ENCODE assay signal across 9 cellular contexts in the genomic region with DNA sequence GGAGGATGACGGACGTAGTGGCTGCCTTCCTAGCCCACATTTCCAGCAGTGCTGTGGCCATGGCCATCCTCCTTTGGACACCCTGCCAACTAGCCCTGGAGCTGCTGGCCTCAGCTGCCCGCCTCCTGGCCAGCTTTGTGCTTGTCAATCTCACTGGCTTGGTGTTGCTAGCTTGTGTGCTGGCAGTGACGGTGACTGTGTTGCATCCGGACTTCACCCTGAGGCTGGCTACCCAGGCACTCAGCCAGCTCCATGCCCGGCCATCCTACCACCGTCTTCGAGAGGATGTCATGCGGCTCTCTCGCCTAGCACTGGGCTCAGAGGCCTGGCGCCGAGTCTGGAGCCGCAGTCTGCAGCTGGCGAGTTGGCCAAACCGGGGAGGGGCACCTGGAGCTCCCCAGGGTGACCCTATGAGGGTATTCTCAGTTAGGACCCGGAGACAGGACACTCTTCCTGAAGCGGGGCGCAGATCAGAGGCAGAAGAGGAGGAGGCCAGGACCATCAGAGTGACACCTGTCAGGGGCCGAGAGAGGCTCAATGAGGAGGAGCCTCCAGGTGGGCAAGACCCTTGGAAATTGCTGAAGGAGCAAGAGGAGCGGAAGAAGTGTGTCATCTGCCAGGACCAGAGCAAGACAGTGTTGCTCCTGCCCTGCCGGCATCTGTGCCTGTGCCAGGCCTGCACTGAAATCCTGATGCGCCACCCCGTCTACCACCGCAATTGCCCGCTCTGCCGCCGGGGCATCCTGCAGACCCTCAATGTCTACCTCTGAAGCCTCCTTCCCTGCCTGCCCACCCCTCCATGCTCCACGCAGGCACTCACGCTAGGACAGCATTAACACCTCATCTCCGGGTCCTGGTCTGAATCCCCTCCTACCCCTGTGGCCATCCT. TPM values are rescaled to one million over a fixed set of nuclear protein-coding genes. Genes with fewer than 3 reads are reported as not detected.
DNase-seq lines count a peak whose midpoint lies in the region; TF ChIP-seq lines count a peak whose summit lies in the region.
"Had no signal": no experiment of that assay in that cellular context is flagged by ENCODE, and none has a peak within 500 bp of the region (broad histone marks: within the 10 kb centered on the region; RNA-seq: fewer than 3 reads in every experiment).

No MANE protein-coding gene starts in this region.

- H3K27me3 Mint-ChIP-seq in IgD-negative memory B cell (peaks cover 15% of the 10 kb centered on the region), chondrocyte (ENCODE audit: low read depth) (peaks cover under 1% of the 10 kb centered on the region)

- H3K4me1 Mint-ChIP-seq in IgD-negative memory B cell (peaks cover 8 to 23% (median 22%) of the 10 kb centered on the region in 3 donors), chondrocyte (ENCODE audit: low read depth) (peaks cover 55% of the 10 kb centered on the region)

- no peaks in the 10 kb centered on the region for H3K9me3 ChIP-seq in BE2C

- peaks cover 14% of the 10 kb centered on the region for H3K27me3 ChIP-seq in BE2C

- H3K4me3 Mint-ChIP-seq in IgD-negative memory B cell (peak overlapping the region; percentile 93 to 99 (median 95)), chondrocyte (ENCODE audit: unreplicated experiment) (peak overlapping the region; percentile 95)

- H3K4me1 ChIP-seq in BE2C = peaks cover 3% of the 10 kb centered on the region

- H3K36me3 ChIP-seq in BE2C = no peaks in the 10 kb centered on the region

- H3K36me3 Mint-ChIP-seq in IgD-negative memory B cell = peaks cover 11% of the 10 kb centered on the region
- no peaks in the 10 kb centered on the region for H3K36me3 Mint-ChIP-seq in chondrocyte (ENCODE audit: low read depth)

- H3K4me3 ChIP-seq in BE2C (ENCODE audit: low read depth, low read length) = peak overlapping the region; percentile 95

- H3K9me3 Mint-ChIP-seq in IgD-negative memory B cell = peaks cover 0 to 2% (median 0%) of the 10 kb centered on the region in 3 donors
- no peaks in the 10 kb centered on the region for H3K9me3 Mint-ChIP-seq in chondrocyte (ENCODE audit: low read depth)

- peak overlapping the region in 2 of 3 donors; percentile 72 to 96 for H3K27ac Mint-ChIP-seq in IgD-negative memory B cell
- H3K27ac Mint-ChIP-seq in chondrocyte (ENCODE audit: unreplicated experiment) = peak overlapping the region; percentile 51

- DNase-seq in BE2C = no peak
- no peak for DNase-seq in chondrocyte (ENCODE audit: low spot score)
- DNase-seq in myocyte (ENCODE audit: low read depth) = peak; percentile 88
- DNase-seq in stimulated activated CD4-positive, alpha-beta T cell treated with anti-CD3 and anti-CD28 coated beads, Interleukin-12 subunit alpha, Interleukin-12 subunit beta, amount 100 ng/mL, for 4 hours = no peak
- DNase-seq in SIG-M5 (lab: John Stamatoyannopoulos, UW) = no peak
- DNase-seq in effector CD4-positive, alpha-beta T cell = no peak
- no peak for DNase-seq in iPS-NIHi11 (ENCODE audit: low spot score)
- DNase-seq: NCI-H345 had no signal

- TF ChIP-seq CTCF in BE2C (IDR thresholded peaks at IDR 0.05; ENCODE audit: low read depth, low read length) (no peak), chondrocyte (IDR thresholded peaks at IDR 0.05) (no peak)

RNA-seq across cellular contexts. Expression of gene RNF26, which starts 1.6 kb away (rescaled TPM):
- polyA plus RNA-seq in BE2C (2012; ENCODE audit: insufficient read depth, insufficient read length, low read depth) = 48.0 TPM
- 41.1 TPM for polyA plus RNA-seq in IgD-negative memory B cell
- 22.8 to 26.0 TPM (median 24.3 TPM) in 3 replicates for total RNA-seq in chondrocyte
- 2.6 and 3.8 TPM in 2 replicates for total RNA-seq in myocyte
- polyA plus RNA-seq in myocyte (2012) = 27.3 TPM

RNA-seq across cellular contexts. Expression of gene C1QTNF5, which starts 4.8 kb away (rescaled TPM):
- 1.1 TPM for polyA plus RNA-seq in BE2C (2012; ENCODE audit: insufficient read depth, insufficient read length, low read depth)
- not detected for polyA plus RNA-seq in IgD-negative memory B cell
- total RNA-seq in chondrocyte (16.2 to 67.2 TPM (median 67.1 TPM) in 3 replicates), myocyte (71.5 and 72.1 TPM in 2 replicates)
- 58.2 TPM for polyA plus RNA-seq in myocyte (2012)

RNA-seq across cellular contexts. Expression of gene MFRP, which starts 10.6 kb away (rescaled TPM):
- polyA plus RNA-seq in BE2C (2012; ENCODE audit: insufficient read depth, insufficient read length, low read depth) = not detected
- not detected for polyA plus RNA-seq in IgD-negative memory B cell
- total RNA-seq in chondrocyte = not detected in 3 replicates
- total RNA-seq in myocyte = 0.05 and 0.31 TPM in 2 replicates
- not detected for polyA plus RNA-seq in myocyte (2012)

RNA-seq across cellular contexts. Expression of gene MCAM, which starts 19.0 kb away (rescaled TPM):
- polyA plus RNA-seq in BE2C (2012; ENCODE audit: insufficient read depth, insufficient read length, low read depth) = 26.8 TPM
- polyA plus RNA-seq in IgD-negative memory B cell = 1.3 TPM
- total RNA-seq in chondrocyte (170 to 527 TPM (median 509 TPM) in 3 replicates), myocyte (57.3 and 68.7 TPM in 2 replicates)
- polyA plus RNA-seq in myocyte (2012) = 6.6 TPM

RNA-seq across cellular contexts. Expression of gene USP2, which starts 45.6 kb away (rescaled TPM):
- polyA plus RNA-seq in BE2C (2012; ENCODE audit: insufficient read depth, insufficient read length, low read depth) = 4.6 TPM
- not detected for polyA plus RNA-seq in IgD-negative memory B cell
- total RNA-seq in chondrocyte = 2.1 to 4.1 TPM (median 3.6 TPM) in 3 replicates
- 10.0 and 18.4 TPM in 2 replicates for total RNA-seq in myocyte
- polyA plus RNA-seq in myocyte (2012) = 19.2 TPM
